Comparison of ENCODE assay signal across 17 cellular contexts in the genomic region with DNA sequence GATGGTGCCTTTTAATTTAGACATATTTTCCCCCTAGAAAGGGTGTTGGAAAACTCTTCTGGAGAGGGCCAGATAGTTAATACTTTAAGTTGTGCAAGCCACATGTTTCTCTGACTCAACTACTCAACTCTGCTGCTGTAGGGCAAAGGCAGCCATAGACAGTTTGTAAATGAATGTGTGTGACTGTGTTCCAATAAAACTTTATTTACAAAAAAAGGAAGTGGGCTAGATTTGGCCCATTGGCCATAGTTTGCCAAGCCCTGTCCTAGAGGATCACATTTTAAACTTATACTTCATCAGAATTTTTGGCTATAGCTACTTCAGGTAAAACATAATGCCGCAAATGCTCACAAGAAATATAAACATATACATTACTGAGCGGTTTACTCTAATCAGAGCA.
DNase-seq lines count a peak whose midpoint lies in the region; ATAC-seq and TF ChIP-seq lines count a peak whose summit lies in the region.
"Had no signal": no experiment of that assay in that cellular context is flagged by ENCODE, and none has a peak within 500 bp of the region (broad histone marks: within the 10 kb centered on the region; RNA-seq: fewer than 3 reads in every experiment).

No MANE protein-coding gene starts in this region.

- H3K36me3 Mint-ChIP-seq in activated naive CD4-positive, alpha-beta T cell treated with anti-CD3 and anti-CD28 coated beads, Interleukin-2, amount 50 U/mL, for 72 hours: no peaks in the 10 kb centered on the region
- H3K36me3 Mint-ChIP-seq: CD4-positive, CD25-positive, alpha-beta regulatory T cell; CD8-positive, alpha-beta T cell had no signal

- H3K4me1 ChIP-seq in SJCRH30: peaks cover 63% of the 10 kb centered on the region
- H3K4me1 ChIP-seq: BLaER1 had no signal

- no peak overlapping the region for H3K27ac Mint-ChIP-seq in activated naive CD4-positive, alpha-beta T cell treated with anti-CD3 and anti-CD28 coated beads, Interleukin-2, amount 50 U/mL, for 72 hours
- H3K27ac Mint-ChIP-seq: B cell; CD4-positive, CD25-positive, alpha-beta regulatory T cell; CD8-positive, alpha-beta T cell had no signal

- no peaks in the 10 kb centered on the region for H3K36me3 ChIP-seq in SJCRH30
- H3K36me3 ChIP-seq: BLaER1 had no signal

- H3K4me3 ChIP-seq in SJCRH30: no peak overlapping the region
- no peak overlapping the region for H3K4me3 ChIP-seq in fibroblast of mammary gland (ENCODE audit: control insufficient read depth, low read depth, low read length)
- H3K4me3 ChIP-seq: BLaER1, GM23248 had no signal

- H3K27ac ChIP-seq in SJCRH30: peak overlapping the region; percentile 95; the same call in 1 of the 2 replicates
- H3K27ac ChIP-seq: BLaER1, C4-2B, GM23248 had no signal

- H3K9me3 Mint-ChIP-seq in activated naive CD4-positive, alpha-beta T cell treated with anti-CD3 and anti-CD28 coated beads, Interleukin-2, amount 50 U/mL, for 72 hours: no peaks in the 10 kb centered on the region
- H3K9me3 Mint-ChIP-seq: CD8-positive, alpha-beta T cell had no signal

- ATAC-seq in activated naive CD4-positive, alpha-beta T cell treated with anti-CD3 and anti-CD28 coated beads, Interleukin-2, amount 50 U/mL, for 72 hours: no peak
- ATAC-seq: CD8-positive, alpha-beta T cell had no signal

- H3K9me3 ChIP-seq in SJCRH30 (replicated peaks): no peaks in the 10 kb centered on the region
- H3K9me3 ChIP-seq: BLaER1 had no signal

- no peak for TF ChIP-seq CTCF in fibroblast of mammary gland (conservative IDR thresholded peaks at IDR 0.05; ENCODE audit: control insufficient read depth, insufficient read depth, low read depth, low read length)

- no peaks in the 10 kb centered on the region for H3K27me3 ChIP-seq in SJCRH30
- H3K27me3 ChIP-seq: BLaER1 had no signal

- peak; percentile 5 for DNase-seq in NCI-H524 treated with DMSO at 0.1 percent for 48 hours (lab: John Stamatoyannopoulos, UW)
- no peak for DNase-seq in SJCRH30
- peak; percentile 15 for DNase-seq in fibroblast of mammary gland (ENCODE audit: low read depth)
- no peak for DNase-seq in ureter (ENCODE audit: low spot score)
- no peak for DNase-seq in activated naive CD4-positive, alpha-beta T cell treated with anti-CD3 and anti-CD28 coated beads, Interleukin-2, amount 50 U/mL, for 72 hours (ENCODE audit: low spot score in 2 of 2)
- no peak for DNase-seq in NCI-H1930 (lab: John Stamatoyannopoulos, UW)
- DNase-seq: CD4-positive, CD25-positive, alpha-beta regulatory T cell; CD8-positive, alpha-beta T cell; DMS53; DMS79 treated with DMSO at 0.1 percent for 48 hours; GF-D8; GM23248; H7; HCEC 1CT had no signal

Comparison
In these comparisons a context has a peak if more than half of its experiments do, and no peak if none do; other contexts are left out.
1. DNase-seq: peak in NCI-H524 treated with DMSO at 0.1 percent for 48 hours (single experiment) and fibroblast of mammary gland (single experiment); none in SJCRH30 (0 of 2), ureter (single experiment), activated naive CD4-positive, alpha-beta T cell treated with anti-CD3 and anti-CD28 coated beads, Interleukin-2, amount 50 U/mL, for 72 hours (0 of 2) and NCI-H1930 (0 of 2).